In the genomic region with DNA sequence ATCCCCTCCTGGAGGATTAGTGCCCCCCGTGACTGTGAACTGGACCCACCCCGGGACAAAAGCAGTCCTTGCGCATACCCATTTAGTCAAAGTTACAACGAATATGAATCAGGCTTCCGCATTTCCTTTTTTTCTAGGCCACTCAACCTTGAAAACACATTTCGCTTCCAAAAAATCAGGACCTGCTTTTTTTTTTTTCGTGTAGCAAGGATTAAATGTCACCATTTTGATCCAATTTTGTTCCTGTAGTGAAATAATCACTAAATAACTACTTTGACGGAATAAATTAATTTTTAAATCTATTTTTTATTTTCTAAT, we compare ENCODE assay signal across 8 cellular contexts. TPM values are rescaled to one million over a fixed set of nuclear protein-coding genes. Genes with fewer than 3 reads are reported as not detected.
DNase-seq lines count a peak whose midpoint lies in the region; ATAC-seq, FAIRE-seq and TF ChIP-seq lines count a peak whose summit lies in the region.

No MANE protein-coding gene starts in this region.

- no peak for TF ChIP-seq CTCF in AG10803 (conservative IDR thresholded peaks at IDR 0.05; ENCODE audit: low read length)

- H3K27ac ChIP-seq in cingulate gyrus (ENCODE audit: low read depth, low read length) = peak overlapping the region; percentile 82

- peak overlapping the region; percentile 74 for H3K4me3 ChIP-seq in AG10803 (ENCODE audit: low read length)

- DNase-seq in AG10803 (ENCODE audit: low read depth) = no peak
- DNase-seq in naive B cell = no peak
- no peak for DNase-seq in RCC 7860 (ENCODE audit: low spot score)

- H3K4me3 Mint-ChIP-seq in IgD-negative memory B cell (peak overlapping the region; percentile 88 to 99 (median 96)), naive B cell (peak overlapping the region; percentile 87 to 99 (median 95))

- ATAC-seq in naive B cell (ENCODE audit: low read depth in 2 of 2) = no peak
- ATAC-seq in GM21619 (IDR thresholded peaks at IDR 0.05; ENCODE audit: unreplicated experiment) = no peak
- no peak for ATAC-seq in HG03520 (IDR thresholded peaks at IDR 0.05; ENCODE audit: unreplicated experiment)
- no peak for ATAC-seq in HG02973 (IDR thresholded peaks at IDR 0.05; ENCODE audit: unreplicated experiment)

- H3K27ac Mint-ChIP-seq in IgD-negative memory B cell = peak overlapping the region in 2 of 3 donors; percentile 44 to 96
- peak overlapping the region; percentile 1 to 92 (median 74) for H3K27ac Mint-ChIP-seq in naive B cell

- H3K9me3 Mint-ChIP-seq in IgD-negative memory B cell (no peaks in the 10 kb centered on the region), naive B cell (no peaks in the 10 kb centered on the region)

- no peak for FAIRE-seq in RCC 7860 (lab: Jason Lieb, UNC)

- H3K27me3 Mint-ChIP-seq in IgD-negative memory B cell = no peaks in the 10 kb centered on the region
- no peaks in the 10 kb centered on the region for H3K27me3 Mint-ChIP-seq in naive B cell

- no peaks in the 10 kb centered on the region for H3K36me3 Mint-ChIP-seq in IgD-negative memory B cell
- H3K36me3 Mint-ChIP-seq in naive B cell = peaks cover 0 to 8% of the 10 kb centered on the region in 2 donors

- peaks cover 3 to 5% (median 4%) of the 10 kb centered on the region in 3 donors for H3K4me1 Mint-ChIP-seq in IgD-negative memory B cell
- H3K4me1 Mint-ChIP-seq in naive B cell = peaks cover 5 to 6% (median 6%) of the 10 kb centered on the region in 3 donors

RNA-seq across cellular contexts. Expression of a gene that starts 0.5 kb away (rescaled TPM):
- polyA plus RNA-seq in IgD-negative memory B cell = 2.0 TPM
- 1 to 10 TPM in 5 of 6 donors, under 1 TPM in 1; 0.84 to 2.8 (median 1.5) TPM for polyA plus RNA-seq in naive B cell (ENCODE audit: low read depth in 6 of 6)

RNA-seq across cellular contexts. Expression of a gene that starts 59.6 kb away (rescaled TPM):
- polyA plus RNA-seq in IgD-negative memory B cell (13.6 TPM), naive B cell (ENCODE audit: low read depth in 6 of 6) (10 to 100 TPM in 5 of 6 donors, 1 to 10 TPM in 1; 9.5 to 12.6 (median 10.9) TPM)
